In genomic region chr2:26068602-26069298, GRCh38 we compare ENCODE assay signal across 8 cellular contexts. TPM values are rescaled to one million over a fixed set of nuclear protein-coding genes. Genes with fewer than 3 reads are reported as not detected.
DNase-seq lines count a peak whose midpoint lies in the region; ATAC-seq and TF ChIP-seq lines count a peak whose summit lies in the region.

No MANE protein-coding gene starts in this region.

- H3K27me3 ChIP-seq in DND-41 (ENCODE audit: insufficient read depth, low read length, poor library complexity) = no peaks in the 10 kb centered on the region

- H3K4me2 ChIP-seq in DND-41 (ENCODE audit: insufficient read depth, low read length) = peak overlapping the region; percentile 50

- DNase-seq in DND-41 (peak; percentile 48), T follicular helper cell (ENCODE audit: low read depth) (peak; percentile 27), dermis microvascular lymphatic vessel endothelial cell (ENCODE audit: low read depth in 2 of 2) (peak; percentile 34 to 83), progenitor cell of endocrine pancreas (ENCODE audit: low spot score, unreplicated experiment) (no peak), NCI-H187 treated with DMSO at 0.1 percent for 48 hours (lab: John Stamatoyannopoulos, UW) (no peak), germinal center (ENCODE audit: low spot score) (no peak)

- H3K9me3 Mint-ChIP-seq in progenitor cell of endocrine pancreas (ENCODE audit: low read depth) = no peaks in the 10 kb centered on the region

- H3K9me3 ChIP-seq in DND-41 (ENCODE audit: insufficient read depth, low read length, severe bottlenecking) = no peaks in the 10 kb centered on the region

- H4K20me1 ChIP-seq in DND-41 (ENCODE audit: insufficient read depth, low read length) = peaks cover 36% of the 10 kb centered on the region

- H3K36me3 Mint-ChIP-seq in progenitor cell of endocrine pancreas (ENCODE audit: insufficient read depth) = peaks cover 6% of the 10 kb centered on the region

- H3K4me1 Mint-ChIP-seq in progenitor cell of endocrine pancreas (ENCODE audit: low read depth) = peaks cover 27% of the 10 kb centered on the region

- peaks cover 96% of the 10 kb centered on the region for H3K79me2 ChIP-seq in DND-41 (ENCODE audit: insufficient read depth, low read length)

- no peak overlapping the region for H3K4me3 ChIP-seq in DND-41 (ENCODE audit: low read depth in 1 of 2, low read length in 2 of 2)

- H3K27me3 Mint-ChIP-seq in progenitor cell of endocrine pancreas = no peaks in the 10 kb centered on the region

- TF ChIP-seq CTCF in DND-41 (IDR thresholded peaks at IDR 0.05; ENCODE audit: borderline replicate concordance, extremely low read depth, low read length, poor library complexity, severe bottlenecking) (no peak), progenitor cell of endocrine pancreas (IDR thresholded peaks at IDR 0.05; ENCODE audit: unreplicated experiment) (no peak)

- H3K27ac Mint-ChIP-seq in progenitor cell of endocrine pancreas = peak overlapping the region; percentile 10

- no peak overlapping the region for H2AFZ ChIP-seq in DND-41 (ENCODE audit: low read depth, low read length)

- peaks cover 29% of the 10 kb centered on the region for H3K4me1 ChIP-seq in DND-41 (ENCODE audit: insufficient read depth, low read length)

- peaks cover 5% of the 10 kb centered on the region; the same call in 1 of the 2 replicates for H3K36me3 ChIP-seq in DND-41 (ENCODE audit: insufficient read depth, low read length)

- no peak overlapping the region; the same call in 1 of the 2 replicates for H3K9ac ChIP-seq in DND-41 (ENCODE audit: low read depth, low read length)

- ATAC-seq in DND-41 (ENCODE audit: insufficient read depth, low read depth) (peak; percentile 91), GM19468 (IDR thresholded peaks at IDR 0.05; ENCODE audit: extremely low read depth, unreplicated experiment) (peak; percentile 49), HG03558 (IDR thresholded peaks at IDR 0.05; ENCODE audit: extremely low read depth, unreplicated experiment) (peak; percentile 56)

- no peak overlapping the region for H3K4me3 Mint-ChIP-seq in progenitor cell of endocrine pancreas (ENCODE audit: low read depth)

- H3K27ac ChIP-seq in DND-41 (ENCODE audit: low read length) = peak overlapping the region; percentile 68

RNA-seq across cellular contexts. Expression of gene RAB10, which starts 34.9 kb away (rescaled TPM):
- 46.2 and 49.9 TPM in 2 replicates for total RNA-seq in dermis microvascular lymphatic vessel endothelial cell
- 106 and 114 TPM in 2 replicates for total RNA-seq in progenitor cell of endocrine pancreas

Comparison
In these comparisons a context has a peak if more than half of its experiments do, and no peak if none do; other contexts are left out.
1. DNase-seq: peak in DND-41 (single experiment), T follicular helper cell (single experiment) and dermis microvascular lymphatic vessel endothelial cell (2 of 2); none in progenitor cell of endocrine pancreas (single experiment), NCI-H187 treated with DMSO at 0.1 percent for 48 hours (single experiment) and germinal center (single experiment).
2. Peak in every context shown above with its lines, with median percentiles within 50 percentile points of each other: ATAC-seq.